1 cellular context compared by ENCODE assay signal in the genomic region with DNA sequence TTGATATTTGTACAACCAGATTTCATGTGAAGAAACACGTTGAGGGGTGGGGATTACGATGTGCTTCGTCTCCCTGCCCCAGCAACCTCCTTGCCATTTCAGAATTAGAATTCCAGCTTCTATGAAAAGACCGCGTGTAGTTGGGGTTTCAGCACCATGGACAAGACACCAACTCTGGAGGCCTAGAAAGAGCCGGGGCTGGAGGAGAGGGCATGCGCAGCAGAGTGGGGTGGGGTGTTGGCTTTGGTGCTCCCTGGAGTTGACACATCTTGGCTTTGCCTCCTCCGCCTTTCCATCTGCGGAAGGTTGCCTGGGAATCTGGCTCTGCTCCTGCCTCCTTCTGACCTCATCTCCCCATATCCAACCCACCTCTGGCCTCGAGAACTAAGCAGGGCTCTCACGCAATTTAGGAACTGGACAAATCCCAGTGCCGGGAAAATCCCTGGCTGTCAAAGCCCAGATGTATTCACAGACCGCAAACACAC.
TF ChIP-seq lines count a peak whose summit lies in the region.

No MANE protein-coding gene starts in this region.

TF ChIP-seq in HepG2, 621 proteins besides CTCF, POLR2A, EP300 and RAD21 (continued from another document and continues in another):
- TF ChIP-seq, protein P1, sequence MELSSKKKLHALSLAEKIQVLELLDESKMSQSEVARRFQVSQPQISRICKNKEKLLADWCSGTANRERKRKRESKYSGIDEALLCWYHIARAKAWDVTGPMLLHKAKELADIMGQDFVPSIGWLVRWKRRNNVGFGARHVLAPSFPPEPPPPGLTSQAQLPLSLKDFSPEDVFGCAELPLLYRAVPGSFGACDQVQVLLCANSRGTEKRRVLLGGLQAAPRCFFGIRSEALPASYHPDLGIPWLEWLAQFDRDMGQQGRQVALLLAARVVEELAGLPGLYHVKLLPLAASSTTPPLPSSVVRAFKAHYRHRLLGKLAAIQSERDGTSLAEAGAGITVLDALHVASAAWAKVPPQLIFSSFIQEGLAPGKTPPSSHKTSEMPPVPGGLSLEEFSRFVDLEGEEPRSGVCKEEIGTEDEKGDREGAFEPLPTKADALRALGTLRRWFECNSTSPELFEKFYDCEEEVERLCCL (CRISPR knock-in tag; IDR thresholded peaks at IDR 0.05; ENCODE audit: borderline replicate concordance): peak; percentile 72; the same call in 1 of the 2 replicates
- TF ChIP-seq ZBTB7B (CRISPR knock-in tag; IDR thresholded peaks at IDR 0.05): no peak
- 0 out of 2 replicates have a peak, but pooled peaks have one; percentile 22 for TF ChIP-seq MIXL1 (CRISPR knock-in tag; IDR thresholded peaks at IDR 0.05)
- TF ChIP-seq ZNF484 (CRISPR knock-in tag; IDR thresholded peaks at IDR 0.05; ENCODE audit: borderline replicate concordance, low read depth): no peak
- no peak for TF ChIP-seq ZNF639 (CRISPR knock-in tag; conservative IDR thresholded peaks at IDR 0.05)
- TF ChIP-seq, protein P2, sequence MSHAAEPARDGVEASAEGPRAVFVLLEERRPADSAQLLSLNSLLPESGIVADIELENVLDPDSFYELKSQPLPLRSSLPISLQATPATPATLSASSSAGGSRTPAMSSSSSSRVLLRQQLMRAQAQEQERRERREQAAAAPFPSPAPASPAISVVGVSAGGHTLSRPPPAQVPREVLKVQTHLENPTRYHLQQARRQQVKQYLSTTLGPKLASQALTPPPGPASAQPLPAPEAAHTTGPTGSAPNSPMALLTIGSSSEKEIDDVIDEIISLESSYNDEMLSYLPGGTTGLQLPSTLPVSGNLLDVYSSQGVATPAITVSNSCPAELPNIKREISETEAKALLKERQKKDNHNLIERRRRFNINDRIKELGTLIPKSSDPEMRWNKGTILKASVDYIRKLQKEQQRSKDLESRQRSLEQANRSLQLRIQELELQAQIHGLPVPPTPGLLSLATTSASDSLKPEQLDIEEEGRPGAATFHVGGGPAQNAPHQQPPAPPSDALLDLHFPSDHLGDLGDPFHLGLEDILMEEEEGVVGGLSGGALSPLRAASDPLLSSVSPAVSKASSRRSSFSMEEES (CRISPR knock-in tag; IDR thresholded peaks at IDR 0.05): peak; percentile 63
- no peak for TF ChIP-seq THAP11 (CRISPR knock-in tag; IDR thresholded peaks at IDR 0.05)
- no peak for TF ChIP-seq ZNF850 (CRISPR knock-in tag; conservative IDR thresholded peaks at IDR 0.05)
- no peak for TF ChIP-seq ZNF737 (CRISPR knock-in tag; IDR thresholded peaks at IDR 0.05; ENCODE audit: borderline replicate concordance)
- TF ChIP-seq, protein P3, sequence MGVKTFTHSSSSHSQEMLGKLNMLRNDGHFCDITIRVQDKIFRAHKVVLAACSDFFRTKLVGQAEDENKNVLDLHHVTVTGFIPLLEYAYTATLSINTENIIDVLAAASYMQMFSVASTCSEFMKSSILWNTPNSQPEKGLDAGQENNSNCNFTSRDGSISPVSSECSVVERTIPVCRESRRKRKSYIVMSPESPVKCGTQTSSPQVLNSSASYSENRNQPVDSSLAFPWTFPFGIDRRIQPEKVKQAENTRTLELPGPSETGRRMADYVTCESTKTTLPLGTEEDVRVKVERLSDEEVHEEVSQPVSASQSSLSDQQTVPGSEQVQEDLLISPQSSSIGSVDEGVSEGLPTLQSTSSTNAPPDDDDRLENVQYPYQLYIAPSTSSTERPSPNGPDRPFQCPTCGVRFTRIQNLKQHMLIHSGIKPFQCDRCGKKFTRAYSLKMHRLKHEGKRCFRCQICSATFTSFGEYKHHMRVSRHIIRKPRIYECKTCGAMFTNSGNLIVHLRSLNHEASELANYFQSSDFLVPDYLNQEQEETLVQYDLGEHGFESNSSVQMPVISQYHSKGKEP (CRISPR knock-in tag; IDR thresholded peaks at IDR 0.05): peak; percentile 72; the same call in 1 of the 2 replicates
- peak; percentile 24; the same call in 1 of the 2 replicates for TF ChIP-seq ZBED4 (CRISPR knock-in tag; IDR thresholded peaks at IDR 0.05; ENCODE audit: borderline replicate concordance)
- TF ChIP-seq, protein P4, sequence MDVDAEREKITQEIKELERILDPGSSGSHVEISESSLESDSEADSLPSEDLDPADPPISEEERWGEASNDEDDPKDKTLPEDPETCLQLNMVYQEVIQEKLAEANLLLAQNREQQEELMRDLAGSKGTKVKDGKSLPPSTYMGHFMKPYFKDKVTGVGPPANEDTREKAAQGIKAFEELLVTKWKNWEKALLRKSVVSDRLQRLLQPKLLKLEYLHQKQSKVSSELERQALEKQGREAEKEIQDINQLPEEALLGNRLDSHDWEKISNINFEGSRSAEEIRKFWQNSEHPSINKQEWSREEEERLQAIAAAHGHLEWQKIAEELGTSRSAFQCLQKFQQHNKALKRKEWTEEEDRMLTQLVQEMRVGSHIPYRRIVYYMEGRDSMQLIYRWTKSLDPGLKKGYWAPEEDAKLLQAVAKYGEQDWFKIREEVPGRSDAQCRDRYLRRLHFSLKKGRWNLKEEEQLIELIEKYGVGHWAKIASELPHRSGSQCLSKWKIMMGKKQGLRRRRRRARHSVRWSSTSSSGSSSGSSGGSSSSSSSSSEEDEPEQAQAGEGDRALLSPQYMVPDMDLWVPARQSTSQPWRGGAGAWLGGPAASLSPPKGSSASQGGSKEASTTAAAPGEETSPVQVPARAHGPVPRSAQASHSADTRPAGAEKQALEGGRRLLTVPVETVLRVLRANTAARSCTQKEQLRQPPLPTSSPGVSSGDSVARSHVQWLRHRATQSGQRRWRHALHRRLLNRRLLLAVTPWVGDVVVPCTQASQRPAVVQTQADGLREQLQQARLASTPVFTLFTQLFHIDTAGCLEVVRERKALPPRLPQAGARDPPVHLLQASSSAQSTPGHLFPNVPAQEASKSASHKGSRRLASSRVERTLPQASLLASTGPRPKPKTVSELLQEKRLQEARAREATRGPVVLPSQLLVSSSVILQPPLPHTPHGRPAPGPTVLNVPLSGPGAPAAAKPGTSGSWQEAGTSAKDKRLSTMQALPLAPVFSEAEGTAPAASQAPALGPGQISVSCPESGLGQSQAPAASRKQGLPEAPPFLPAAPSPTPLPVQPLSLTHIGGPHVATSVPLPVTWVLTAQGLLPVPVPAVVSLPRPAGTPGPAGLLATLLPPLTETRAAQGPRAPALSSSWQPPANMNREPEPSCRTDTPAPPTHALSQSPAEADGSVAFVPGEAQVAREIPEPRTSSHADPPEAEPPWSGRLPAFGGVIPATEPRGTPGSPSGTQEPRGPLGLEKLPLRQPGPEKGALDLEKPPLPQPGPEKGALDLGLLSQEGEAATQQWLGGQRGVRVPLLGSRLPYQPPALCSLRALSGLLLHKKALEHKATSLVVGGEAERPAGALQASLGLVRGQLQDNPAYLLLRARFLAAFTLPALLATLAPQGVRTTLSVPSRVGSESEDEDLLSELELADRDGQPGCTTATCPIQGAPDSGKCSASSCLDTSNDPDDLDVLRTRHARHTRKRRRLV (CRISPR knock-in tag; IDR thresholded peaks at IDR 0.05): no peak
- TF ChIP-seq SIX4 (CRISPR knock-in tag; IDR thresholded peaks at IDR 0.05): peak; percentile 31; the same call in 1 of the 2 replicates
- TF ChIP-seq SP140L (CRISPR knock-in tag; IDR thresholded peaks at IDR 0.05; ENCODE audit: borderline replicate concordance): 0 out of 2 replicates have a peak, but pooled peaks have one; percentile 34
- no peak for TF ChIP-seq ELF3 (CRISPR knock-in tag; IDR thresholded peaks at IDR 0.05)
- TF ChIP-seq ZNF280B (CRISPR knock-in tag; IDR thresholded peaks at IDR 0.05; ENCODE audit: borderline replicate concordance): no peak
- TF ChIP-seq MLXIP (CRISPR knock-in tag; IDR thresholded peaks at IDR 0.05; ENCODE audit: borderline replicate concordance): 0 out of 2 replicates have a peak, but pooled peaks have one; percentile 23
- TF ChIP-seq GTF3A (CRISPR knock-in tag; conservative IDR thresholded peaks at IDR 0.05): no peak
- no peak for TF ChIP-seq TCF7L2 (IDR thresholded peaks at IDR 0.05; ENCODE audit: low read depth, low read length)
- TF ChIP-seq ZNF263 (CRISPR knock-in tag; IDR thresholded peaks at IDR 0.05): 0 out of 2 replicates have a peak, but pooled peaks have one; percentile 29
- no peak for TF ChIP-seq ZKSCAN8 (CRISPR knock-in tag; IDR thresholded peaks at IDR 0.05; ENCODE audit: borderline replicate concordance)
- TF ChIP-seq ZNF670 (CRISPR knock-in tag; IDR thresholded peaks at IDR 0.05; ENCODE audit: borderline replicate concordance): no peak
- peak; percentile 42; the same call in 1 of the 2 replicates for TF ChIP-seq ZNF430 (CRISPR knock-in tag; IDR thresholded peaks at IDR 0.05)
- TF ChIP-seq ZMYM2 (CRISPR knock-in tag; IDR thresholded peaks at IDR 0.05): no peak
- TF ChIP-seq, protein P5, sequence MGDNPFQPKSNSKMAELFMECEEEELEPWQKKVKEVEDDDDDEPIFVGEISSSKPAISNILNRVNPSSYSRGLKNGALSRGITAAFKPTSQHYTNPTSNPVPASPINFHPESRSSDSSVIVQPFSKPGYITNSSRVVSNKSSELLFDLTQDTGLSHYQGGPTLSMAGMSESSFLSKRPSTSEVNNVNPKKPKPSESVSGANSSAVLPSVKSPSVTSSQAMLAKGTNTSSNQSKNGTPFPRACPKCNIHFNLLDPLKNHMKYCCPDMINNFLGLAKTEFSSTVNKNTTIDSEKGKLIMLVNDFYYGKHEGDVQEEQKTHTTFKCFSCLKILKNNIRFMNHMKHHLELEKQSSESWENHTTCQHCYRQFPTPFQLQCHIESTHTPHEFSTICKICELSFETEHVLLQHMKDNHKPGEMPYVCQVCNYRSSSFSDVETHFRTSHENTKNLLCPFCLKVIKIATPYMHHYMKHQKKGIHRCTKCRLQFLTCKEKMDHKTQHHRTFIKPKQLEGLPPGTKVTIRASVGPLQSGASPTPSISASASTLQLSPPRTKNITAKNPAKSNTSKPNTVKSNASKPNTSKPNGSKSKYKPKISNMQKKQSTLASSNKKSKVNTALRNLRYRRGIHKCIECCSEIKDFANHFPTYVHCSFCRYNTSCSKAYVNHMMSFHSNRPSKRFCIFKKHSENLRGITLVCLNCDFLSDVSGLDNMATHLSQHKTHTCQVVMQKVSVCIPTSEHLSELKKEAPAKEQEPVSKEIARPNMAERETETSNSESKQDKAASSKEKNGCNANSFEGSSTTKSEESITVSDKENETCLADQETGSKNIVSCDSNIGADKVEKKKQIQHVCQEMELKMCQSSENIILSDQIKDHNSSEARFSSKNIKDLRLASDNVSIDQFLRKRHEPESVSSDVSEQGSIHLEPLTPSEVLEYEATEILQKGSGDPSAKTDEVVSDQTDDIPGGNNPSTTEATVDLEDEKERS (CRISPR knock-in tag; IDR thresholded peaks at IDR 0.05): no peak
- TF ChIP-seq ISX (CRISPR knock-in tag; conservative IDR thresholded peaks at IDR 0.05): 0 out of 2 replicates have a peak, but pooled peaks have one; percentile 47
- TF ChIP-seq ZNF557 (CRISPR knock-in tag; IDR thresholded peaks at IDR 0.05): 0 out of 2 replicates have a peak, but pooled peaks have one; percentile 69
